38 cellular contexts compared by ENCODE assay signal in the genomic region with DNA sequence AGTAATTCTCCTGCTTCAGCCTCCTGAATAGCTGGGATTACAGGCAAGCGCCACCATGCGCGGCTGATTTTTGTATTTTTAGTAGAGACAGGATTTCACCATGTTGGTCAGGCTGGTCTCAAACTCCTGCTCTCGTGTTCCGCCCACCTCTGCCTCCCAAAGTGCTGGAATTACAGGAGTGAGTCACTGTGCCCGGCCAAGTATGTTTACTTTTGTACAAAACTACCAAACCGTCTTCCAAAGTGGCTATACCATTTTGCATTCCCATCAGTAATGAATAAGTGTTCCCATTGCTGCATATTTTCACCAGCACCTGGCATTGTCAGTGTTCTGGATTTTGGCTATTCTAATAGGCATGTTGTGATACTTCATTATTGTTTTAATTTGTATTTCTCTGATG. TPM values are rescaled to one million over a fixed set of nuclear protein-coding genes. Genes with fewer than 3 reads are reported as not detected.
"Had no signal": no experiment of that assay in that cellular context is flagged by ENCODE, and none has a peak within 500 bp of the region (broad histone marks: within the 10 kb centered on the region; RNA-seq: fewer than 3 reads in every experiment).

No MANE protein-coding gene starts in this region.

- H3K4me1 Mint-ChIP-seq: activated CD4-positive, alpha-beta T cell treated with anti-CD3 and anti-CD28 coated beads, Interleukin-2, amount 10 ng/mL, durations not matched to agents 24 days and 14 days; naive B cell had no signal

- H3K36me3 ChIP-seq: heart left ventricle, pancreas, right atrium auricular region, stomach, tibial artery, upper lobe of right lung, WERI-Rb-1 had no signal

- H3K36me3 Mint-ChIP-seq: activated CD4-positive, alpha-beta memory T cell treated with anti-CD3 and anti-CD28 coated beads for 36 hours; activated naive CD4-positive, alpha-beta T cell treated with anti-CD3 and anti-CD28 coated beads, Interleukin-2, amount 50 U/mL, for 72 hours; immature natural killer cell; mesothelial cell of epicardium; naive B cell; stimulated activated naive B cell treated with anti-CD40 and anti-IgM and Interleukin-4, amounts not matched to agents 10 μg/mL and 1 μg/mL and 100 μg/mL, for 72 hours had no signal

- H3K4me1 ChIP-seq: body of pancreas, pancreas, right atrium auricular region, stomach, tibial artery, upper lobe of right lung had no signal

- ATAC-seq: activated CD4-positive, CD25-positive, alpha-beta regulatory T cell treated with anti-CD3 and anti-CD28 coated beads, Interleukin-2, amount 50 U/mL, for 24 hours; activated naive CD4-positive, alpha-beta T cell treated with anti-CD3 and anti-CD28 coated beads, Interleukin-2, amount 50 U/mL, for 72 hours; body of pancreas; heart left ventricle; left colon; pancreas; stimulated activated naive B cell treated with anti-CD40 and anti-IgM and Interleukin-4, amounts not matched to agents 10 μg/mL and 1 μg/mL and 100 μg/mL, for 72 hours; upper lobe of right lung had no signal

- DNase-seq: activated CD4-positive, alpha-beta memory T cell treated with anti-CD3 and anti-CD28 coated beads for 36 hours; activated CD4-positive, alpha-beta T cell treated with anti-CD3 and anti-CD28 coated beads, Interleukin-2, amount 10 ng/mL, durations not matched to agents 24 days and 14 days; activated CD8-positive, alpha-beta memory T cell treated with anti-CD3 and anti-CD28 coated beads, Interleukin-2, amount 50 U/mL, for 4 hours; activated T-cell treated with anti-CD3 and anti-CD28 coated beads, Interleukin-2, amount 50 U/mL, for 24 hours; anterior cingulate cortex; body of pancreas; dorsolateral prefrontal cortex; effector memory CD4-positive, alpha-beta T cell; foreskin fibroblast; heart left ventricle; hypothalamus; immature natural killer cell; kidney; left colon; naive B cell; nephron progenitor cell; pancreas; stimulated activated CD4-positive, alpha-beta T cell treated with anti-CD3 and anti-CD28 coated beads, Interleukin-15, amount 100 ng/mL, for 24 hours; stimulated activated CD4-positive, alpha-beta T cell treated with anti-CD3 and anti-CD28 coated beads, Interleukin-2, amount 100 ng/mL, for 24 hours; stimulated activated naive B cell treated with anti-CD40 and anti-IgM and Interleukin-4, amounts not matched to agents 10 μg/mL and 1 μg/mL and 100 μg/mL, for 72 hours; stomach; T-helper 9 cell; tibial artery; upper lobe of right lung; WERI-Rb-1 had no signal

- H3K27ac Mint-ChIP-seq: activated CD4-positive, alpha-beta memory T cell treated with anti-CD3 and anti-CD28 coated beads for 36 hours; activated CD4-positive, alpha-beta T cell treated with anti-CD3 and anti-CD28 coated beads, Interleukin-2, amount 10 ng/mL, durations not matched to agents 24 days and 14 days; activated naive CD4-positive, alpha-beta T cell treated with anti-CD3 and anti-CD28 coated beads, Interleukin-2, amount 50 U/mL, for 72 hours; activated T-cell treated with anti-CD3 and anti-CD28 coated beads, Interleukin-2, amount 50 U/mL, for 24 hours; activated T-helper 2 cell treated with anti-CD3 and anti-CD28 coated beads, Interferon-gamma antibody, Interleukin-2, Interleukin-4, amounts not matched to agents 10 μg/mL and 5 μg/mL and 100 μg/mL, durations not matched to agents 14 hours and 24 hours and 36 hours; immature natural killer cell; mesothelial cell of epicardium; nephron progenitor cell; stimulated activated naive B cell treated with anti-CD40 and anti-IgM and Interleukin-4, amounts not matched to agents 10 μg/mL and 1 μg/mL and 100 μg/mL, for 72 hours; T-helper 1 cell treated with Interleukin-12 subunit alpha and Interleukin-12 subunit beta and Interleukin-4 antibody, amounts not matched to agents 30 μg/mL and 1 μg/mL, for 36 hours had no signal

- H3K4me3 Mint-ChIP-seq: activated CD4-positive, alpha-beta memory T cell treated with anti-CD3 and anti-CD28 coated beads for 36 hours; activated CD4-positive, alpha-beta T cell treated with anti-CD3 and anti-CD28 coated beads, Interleukin-2, amount 10 ng/mL, durations not matched to agents 24 days and 14 days; activated T-cell treated with anti-CD3 and anti-CD28 coated beads, Interleukin-2, amount 50 U/mL, for 24 hours; immature natural killer cell; mesothelial cell of epicardium; naive B cell; nephron progenitor cell; stimulated activated naive B cell treated with anti-CD40 and anti-IgM and Interleukin-4, amounts not matched to agents 10 μg/mL and 1 μg/mL and 100 μg/mL, for 72 hours; T-helper 1 cell treated with Interleukin-12 subunit alpha and Interleukin-12 subunit beta and Interleukin-4 antibody, amounts not matched to agents 30 μg/mL and 1 μg/mL, for 36 hours had no signal

- H3K9me3 Mint-ChIP-seq: activated CD4-positive, alpha-beta memory T cell treated with anti-CD3 and anti-CD28 coated beads for 36 hours; activated CD4-positive, alpha-beta T cell treated with anti-CD3 and anti-CD28 coated beads, Interleukin-2, amount 10 ng/mL, durations not matched to agents 24 days and 14 days; activated naive CD4-positive, alpha-beta T cell treated with anti-CD3 and anti-CD28 coated beads, Interleukin-2, amount 50 U/mL, for 72 hours; activated T-cell treated with anti-CD3 and anti-CD28 coated beads, Interleukin-2, amount 50 U/mL, for 24 hours; activated T-helper 2 cell treated with anti-CD3 and anti-CD28 coated beads, Interferon-gamma antibody, Interleukin-2, Interleukin-4, amounts not matched to agents 10 μg/mL and 5 μg/mL and 100 μg/mL, durations not matched to agents 14 hours and 24 hours and 36 hours; T-helper 1 cell treated with Interleukin-12 subunit alpha and Interleukin-12 subunit beta and Interleukin-4 antibody, amounts not matched to agents 30 μg/mL and 1 μg/mL, for 36 hours had no signal

- H3K27me3 ChIP-seq: body of pancreas, right atrium auricular region, stomach, tibial artery had no signal

- H3K27ac ChIP-seq: body of pancreas, coronary artery, dorsolateral prefrontal cortex, heart left ventricle, pancreas, right atrium auricular region, stomach, tibial artery, upper lobe of right lung, WERI-Rb-1 had no signal

- H3K9me3 ChIP-seq: body of pancreas, pancreas, right atrium auricular region, stomach, tibial artery, upper lobe of right lung had no signal

- H3K4me3 ChIP-seq: body of pancreas, coronary artery, dorsolateral prefrontal cortex, heart left ventricle, pancreas, right atrium auricular region, stomach, tibial artery, upper lobe of right lung had no signal

RNA-seq across cellular contexts. Expression of gene KRT6A, which starts 8.4 kb away (rescaled TPM):
- total RNA-seq: activated CD4-positive, alpha-beta memory T cell treated with anti-CD3 and anti-CD28 coated beads for 36 hours; activated CD4-positive, alpha-beta T cell treated with anti-CD3 and anti-CD28 coated beads, Interleukin-2, amount 10 ng/mL, durations not matched to agents 24 days and 14 days; activated CD8-positive, alpha-beta memory T cell treated with anti-CD3 and anti-CD28 coated beads for 36 hours; activated naive CD4-positive, alpha-beta T cell treated with anti-CD3 and anti-CD28 coated beads, Interleukin-2, amount 50 U/mL, for 72 hours; activated T-helper 2 cell treated with anti-CD3 and anti-CD28 coated beads, Interferon-gamma antibody, Interleukin-2, Interleukin-4, amounts not matched to agents 10 μg/mL and 5 μg/mL and 100 μg/mL, durations not matched to agents 14 hours and 24 hours and 36 hours; body of pancreas; cardiac septum; cerebellum; fibroblast of lung; kidney; left colon had no signal
- polyA plus RNA-seq: immature natural killer cell had no signal

RNA-seq across cellular contexts. Expression of gene KRT5, which starts 18.7 kb away (rescaled TPM):
- total RNA-seq: activated CD4-positive, alpha-beta memory T cell treated with anti-CD3 and anti-CD28 coated beads for 36 hours; activated CD4-positive, alpha-beta T cell treated with anti-CD3 and anti-CD28 coated beads, Interleukin-2, amount 10 ng/mL, durations not matched to agents 24 days and 14 days; activated CD8-positive, alpha-beta memory T cell treated with anti-CD3 and anti-CD28 coated beads for 36 hours; activated naive CD4-positive, alpha-beta T cell treated with anti-CD3 and anti-CD28 coated beads, Interleukin-2, amount 50 U/mL, for 72 hours; activated T-helper 2 cell treated with anti-CD3 and anti-CD28 coated beads, Interferon-gamma antibody, Interleukin-2, Interleukin-4, amounts not matched to agents 10 μg/mL and 5 μg/mL and 100 μg/mL, durations not matched to agents 14 hours and 24 hours and 36 hours; cardiac septum; fibroblast of lung had no signal
- polyA plus RNA-seq: immature natural killer cell had no signal

RNA-seq across cellular contexts. Expression of gene KRT6C, which starts 27.9 kb away (rescaled TPM):
- total RNA-seq: activated CD4-positive, alpha-beta memory T cell treated with anti-CD3 and anti-CD28 coated beads for 36 hours; activated CD4-positive, alpha-beta T cell treated with anti-CD3 and anti-CD28 coated beads, Interleukin-2, amount 10 ng/mL, durations not matched to agents 24 days and 14 days; activated CD8-positive, alpha-beta memory T cell treated with anti-CD3 and anti-CD28 coated beads for 36 hours; activated naive CD4-positive, alpha-beta T cell treated with anti-CD3 and anti-CD28 coated beads, Interleukin-2, amount 50 U/mL, for 72 hours; activated T-helper 2 cell treated with anti-CD3 and anti-CD28 coated beads, Interferon-gamma antibody, Interleukin-2, Interleukin-4, amounts not matched to agents 10 μg/mL and 5 μg/mL and 100 μg/mL, durations not matched to agents 14 hours and 24 hours and 36 hours; body of pancreas; cardiac septum; cerebellum; dorsolateral prefrontal cortex; fibroblast of lung; heart left ventricle; kidney; left colon; mesothelial cell of epicardium; pancreas; pulmonary artery endothelial cell; right atrium auricular region; upper lobe of right lung had no signal
- polyA plus RNA-seq: fibroblast of lung, heart left ventricle, immature natural killer cell, pancreas had no signal

RNA-seq across cellular contexts. Expression of gene KRT6B, which starts 49.5 kb away (rescaled TPM):
- total RNA-seq: activated CD4-positive, alpha-beta memory T cell treated with anti-CD3 and anti-CD28 coated beads for 36 hours; activated CD4-positive, alpha-beta T cell treated with anti-CD3 and anti-CD28 coated beads, Interleukin-2, amount 10 ng/mL, durations not matched to agents 24 days and 14 days; activated CD8-positive, alpha-beta memory T cell treated with anti-CD3 and anti-CD28 coated beads for 36 hours; activated naive CD4-positive, alpha-beta T cell treated with anti-CD3 and anti-CD28 coated beads, Interleukin-2, amount 50 U/mL, for 72 hours; activated T-helper 2 cell treated with anti-CD3 and anti-CD28 coated beads, Interferon-gamma antibody, Interleukin-2, Interleukin-4, amounts not matched to agents 10 μg/mL and 5 μg/mL and 100 μg/mL, durations not matched to agents 14 hours and 24 hours and 36 hours; body of pancreas; cardiac septum; cerebellum; dorsolateral prefrontal cortex; fibroblast of lung; heart left ventricle; kidney; left colon; mesothelial cell of epicardium; right atrium auricular region; upper lobe of right lung had no signal
- polyA plus RNA-seq: heart left ventricle had no signal

RNA-seq across cellular contexts. Expression of gene KRT71, which starts 51.5 kb away (rescaled TPM):
- total RNA-seq: activated CD4-positive, alpha-beta memory T cell treated with anti-CD3 and anti-CD28 coated beads for 36 hours; activated CD4-positive, alpha-beta T cell treated with anti-CD3 and anti-CD28 coated beads, Interleukin-2, amount 10 ng/mL, durations not matched to agents 24 days and 14 days; activated CD8-positive, alpha-beta memory T cell treated with anti-CD3 and anti-CD28 coated beads for 36 hours; activated naive CD4-positive, alpha-beta T cell treated with anti-CD3 and anti-CD28 coated beads, Interleukin-2, amount 50 U/mL, for 72 hours; activated T-helper 2 cell treated with anti-CD3 and anti-CD28 coated beads, Interferon-gamma antibody, Interleukin-2, Interleukin-4, amounts not matched to agents 10 μg/mL and 5 μg/mL and 100 μg/mL, durations not matched to agents 14 hours and 24 hours and 36 hours; body of pancreas; cardiac septum; fibroblast of lung; heart left ventricle; kidney; left colon; mesothelial cell of epicardium; pancreas; pulmonary artery endothelial cell; right atrium auricular region; stomach; upper lobe of right lung had no signal
- polyA plus RNA-seq: esophagus, fibroblast of lung, heart left ventricle, immature natural killer cell, pancreas, stomach had no signal
